ENCODE assay signal across 19 cellular contexts in the genomic region with DNA sequence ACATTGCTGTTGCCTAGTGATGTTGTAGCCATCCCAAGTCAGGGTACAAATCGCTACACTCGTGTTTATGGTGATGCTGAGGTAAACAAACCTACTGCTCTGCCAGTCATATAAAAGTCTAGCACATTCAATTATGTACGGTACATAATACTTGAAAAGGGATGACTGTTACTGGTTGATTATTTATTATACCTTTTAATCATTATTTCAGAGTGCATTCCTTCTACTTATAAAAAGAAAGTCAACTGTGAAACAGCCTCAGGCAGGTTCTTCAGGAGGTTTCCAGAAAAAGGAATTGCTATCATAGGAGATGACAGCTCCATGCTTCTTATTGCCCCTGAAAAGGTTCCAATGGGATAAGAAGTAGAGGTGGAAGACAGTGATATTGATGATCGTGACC.
DNase-seq lines count a peak whose midpoint lies in the region; ATAC-seq and TF ChIP-seq lines count a peak whose summit lies in the region.
"Had no signal": no experiment of that assay in that cellular context is flagged by ENCODE, and none has a peak within 500 bp of the region (broad histone marks: within the 10 kb centered on the region; RNA-seq: fewer than 3 reads in every experiment).

No MANE protein-coding gene starts in this region.

- TF ChIP-seq CTCF in IMR-90 (conservative IDR thresholded peaks at IDR 0.05; ENCODE audit: low read depth, low read length) (no peak), right atrium auricular region (IDR thresholded peaks at IDR 0.05) (no peak)

- H3K18ac ChIP-seq in IMR-90 (ENCODE audit: low read depth, low read length) = no peak overlapping the region

- H3K27ac ChIP-seq in IMR-90 (ENCODE audit: insufficient read depth, low read length) = no peak overlapping the region
- no peak overlapping the region for H3K27ac ChIP-seq in right atrium auricular region
- H3K27ac ChIP-seq: BLaER1, C4-2B, GM23248 had no signal

- peak overlapping the region; percentile 4; the same call in 1 of the 3 replicates for H2BK15ac ChIP-seq in IMR-90 (ENCODE audit: low read depth, low read length)

- H3K4me3 ChIP-seq in IMR-90 (ENCODE audit: insufficient read depth, low read depth, low read length) = no peak overlapping the region
- no peak overlapping the region for H3K4me3 ChIP-seq in right atrium auricular region
- H3K4me3 ChIP-seq: BLaER1, GM12878, GM23248 had no signal

- H3K56ac ChIP-seq in IMR-90 (ENCODE audit: extremely low read depth, insufficient read depth, low read length) = no peak overlapping the region

- no peak overlapping the region for H3K9ac ChIP-seq in IMR-90 (ENCODE audit: low read depth, low read length)
- H3K9ac ChIP-seq: BLaER1, GM23248 had no signal

- no peaks in the 10 kb centered on the region for H3K27me3 ChIP-seq in IMR-90 (ENCODE audit: control insufficient read depth, insufficient read depth, low read length)
- no peaks in the 10 kb centered on the region for H3K27me3 ChIP-seq in right atrium auricular region
- H3K27me3 ChIP-seq: BLaER1 had no signal

- DNase-seq in IMR-90 (no peak), kidney glomerular epithelial cell (lab: John Stamatoyannopoulos, UW) (peak; percentile 4), renal cortical epithelial cell (ENCODE audit: low read depth) (peak; percentile 88), posterior vena cava (ENCODE audit: low spot score) (no peak), right atrium auricular region (ENCODE audit: low spot score) (no peak)
- DNase-seq in activated effector memory CD4-positive, alpha-beta T cell treated with anti-CD3 and anti-CD28 coated beads, Interleukin-2, amount 50 U/mL, for 16 hours = no peak
- DNase-seq: Caco-2; CD4-positive, CD25-positive, alpha-beta regulatory T cell; CD8-positive, alpha-beta T cell; DMS 273 treated with DMSO at 0.1 percent for 48 hours; DMS79; EL; GDM1; GM23248; H7; HCEC 1CT had no signal

- intact Hi-C loops in IMR-90 (cut with micrococcal nuclease) (no loop called here), posterior vena cava (cut with DNase I) (no loop called here)

- H3K4me2 ChIP-seq in IMR-90 (ENCODE audit: low read depth, low read length) = no peak overlapping the region
- H3K4me2 ChIP-seq: BLaER1 had no signal

- H4K8ac ChIP-seq in IMR-90 (ENCODE audit: low read depth in 2 of 2, low read length in 2 of 2) = peak overlapping the region in 1 of 2 experiments; percentile 5; a peak in 1 of 4 replicates

- no CpG with 5 or more reads among the region's 4 CpGs for WGBS in IMR-90 (ENCODE audit: extremely low coverage in 2 of 2, insufficient read length in 1 of 2), 2 experiments

- in situ Hi-C loops in IMR-90 (cut with MboI; ENCODE audit: low sequenced_read_pairs) = no loop called here

- 0 out of 2 replicates have a peak, but pooled peaks cover 2% of the 10 kb centered on the region for H3K9me3 ChIP-seq in IMR-90 (ENCODE audit: control insufficient read depth, insufficient read depth, low read length)
- no peaks in the 10 kb centered on the region for H3K9me3 ChIP-seq in right atrium auricular region
- H3K9me3 ChIP-seq: BLaER1, Caco-2 had no signal

- no peak overlapping the region for H2BK5ac ChIP-seq in IMR-90 (ENCODE audit: low read depth, low read length, poor library complexity, severe bottlenecking)

- no peak overlapping the region for H4K5ac ChIP-seq in IMR-90 (ENCODE audit: low read depth, low read length)

- dilution Hi-C loops in IMR-90 (cut with HindIII; ENCODE audit: low sequenced_read_pairs, unreplicated experiment) = no loop called here

- H2BK20ac ChIP-seq in IMR-90 (ENCODE audit: low read depth, low read length) = no peak overlapping the region; the same call in 1 of the 2 replicates

- POLR2A ChIA-PET in IMR-90 (lab: Charles Lee; ENCODE audit: unreplicated experiment) = no interaction called here

- H3K79me1 ChIP-seq in IMR-90 (ENCODE audit: low read depth in 1 of 2, low read length in 2 of 2) = no peaks in the 10 kb centered on the region

- peak overlapping the region; percentile 52; the same call in 1 of the 2 replicates for H2BK120ac ChIP-seq in IMR-90 (ENCODE audit: low read depth, low read length)

- CTCF ChIA-PET in IMR-90 (lab: Yijun Ruan, JAX) = no interaction called here

- no peak overlapping the region for H4K91ac ChIP-seq in IMR-90 (ENCODE audit: insufficient read depth, low read depth, low read length)

- no peak overlapping the region for H2AFZ ChIP-seq in IMR-90 (replicated peaks; ENCODE audit: low read length, poor library complexity)
- H2AFZ ChIP-seq: GM23248 had no signal

- peaks cover 3% of the 10 kb centered on the region; the same call in 1 of the 2 replicates for H4K20me1 ChIP-seq in IMR-90 (ENCODE audit: insufficient read depth, low read length)
- H4K20me1 ChIP-seq: BLaER1 had no signal

- peaks cover 12% of the 10 kb centered on the region for H3K9me1 ChIP-seq in IMR-90 (ENCODE audit: insufficient read depth, low read length)

- H3K14ac ChIP-seq in IMR-90 (replicated peaks; ENCODE audit: low read depth, low read length) = peak overlapping the region; percentile 52; the same call in 1 of the 2 replicates

- no peak overlapping the region for H3K23ac ChIP-seq in IMR-90 (ENCODE audit: low read depth, low read length)

- H3K4ac ChIP-seq in IMR-90 (ENCODE audit: low read depth, low read length) = peak overlapping the region; percentile 60

- no peak overlapping the region for H2AK9ac ChIP-seq in IMR-90 (replicated peaks; ENCODE audit: low read depth, low read length, poor library complexity)

- H3K4me1 ChIP-seq in IMR-90 (ENCODE audit: control insufficient read depth, insufficient read depth, low read length) = peaks cover 6% of the 10 kb centered on the region
- H3K4me1 ChIP-seq in right atrium auricular region = no peaks in the 10 kb centered on the region
- H3K4me1 ChIP-seq: BLaER1, Caco-2 had no signal

- TF ChIP-seq RAD21 in IMR-90 (IDR thresholded peaks at IDR 0.05; ENCODE audit: low read length) = no peak

- BruUV-seq in IMR-90 (replicated peaks; lab: Mats Ljungman, UMichigan) = no TSS peak

- TF ChIP-seq POLR2A in IMR-90 (IDR thresholded peaks at IDR 0.05; ENCODE audit: low read depth, low read length) = no peak

- ATAC-seq in IMR-90 (ENCODE audit: low read depth) = no peak
- ATAC-seq: CD8-positive, alpha-beta T cell; GM12878 had no signal

- H2AK5ac ChIP-seq in IMR-90 (ENCODE audit: low read depth, low read length) = peak overlapping the region; percentile 51; the same call in 1 of the 2 replicates

- H3K36me3 ChIP-seq in IMR-90 (ENCODE audit: control insufficient read depth, insufficient read depth, low read length) = no peaks in the 10 kb centered on the region
- H3K36me3 ChIP-seq in right atrium auricular region = no peaks in the 10 kb centered on the region
- H3K36me3 ChIP-seq: BLaER1 had no signal

TF ChIP-seq in IMR-90, 13 proteins besides CTCF, POLR2A, EP300 and RAD21:
- no peak for TF ChIP-seq NFE2L2 (IDR thresholded peaks at IDR 0.05; ENCODE audit: low read depth, low read length)
- TF ChIP-seq, protein P1, sequence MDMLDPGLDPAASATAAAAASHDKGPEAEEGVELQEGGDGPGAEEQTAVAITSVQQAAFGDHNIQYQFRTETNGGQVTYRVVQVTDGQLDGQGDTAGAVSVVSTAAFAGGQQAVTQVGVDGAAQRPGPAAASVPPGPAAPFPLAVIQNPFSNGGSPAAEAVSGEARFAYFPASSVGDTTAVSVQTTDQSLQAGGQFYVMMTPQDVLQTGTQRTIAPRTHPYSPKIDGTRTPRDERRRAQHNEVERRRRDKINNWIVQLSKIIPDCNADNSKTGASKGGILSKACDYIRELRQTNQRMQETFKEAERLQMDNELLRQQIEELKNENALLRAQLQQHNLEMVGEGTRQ (IDR thresholded peaks at IDR 0.05; ENCODE audit: low read depth, low read length) = no peak
- no peak for TF ChIP-seq RFX5 (IDR thresholded peaks at IDR 0.05; ENCODE audit: low read depth, low read length)
- no peak for TF ChIP-seq BHLHE40 (IDR thresholded peaks at IDR 0.05; ENCODE audit: low read depth, low read length)
- TF ChIP-seq RCOR1 (IDR thresholded peaks at IDR 0.05; ENCODE audit: insufficient replicate concordance, low read length) = no peak
- no peak for TF ChIP-seq FOS (IDR thresholded peaks at IDR 0.05; ENCODE audit: low read depth, low read length)
- no peak for TF ChIP-seq SMC3 (IDR thresholded peaks at IDR 0.05; ENCODE audit: low read depth, low read length)
- TF ChIP-seq MXI1 (IDR thresholded peaks at IDR 0.05; ENCODE audit: borderline replicate concordance, low read depth, low read length) = no peak

Comparison
In these comparisons a context has a peak if more than half of its experiments do, and no peak if none do; other contexts are left out.
1. DNase-seq: peak in kidney glomerular epithelial cell (single experiment) and renal cortical epithelial cell (single experiment); none in IMR-90 (single experiment), activated effector memory CD4-positive, alpha-beta T cell treated with anti-CD3 and anti-CD28 coated beads, Interleukin-2, amount 50 U/mL, for 16 hours (single experiment), posterior vena cava (single experiment) and right atrium auricular region (single experiment).